Comparison of ENCODE assay signal across 8 cellular contexts in the genomic region with DNA sequence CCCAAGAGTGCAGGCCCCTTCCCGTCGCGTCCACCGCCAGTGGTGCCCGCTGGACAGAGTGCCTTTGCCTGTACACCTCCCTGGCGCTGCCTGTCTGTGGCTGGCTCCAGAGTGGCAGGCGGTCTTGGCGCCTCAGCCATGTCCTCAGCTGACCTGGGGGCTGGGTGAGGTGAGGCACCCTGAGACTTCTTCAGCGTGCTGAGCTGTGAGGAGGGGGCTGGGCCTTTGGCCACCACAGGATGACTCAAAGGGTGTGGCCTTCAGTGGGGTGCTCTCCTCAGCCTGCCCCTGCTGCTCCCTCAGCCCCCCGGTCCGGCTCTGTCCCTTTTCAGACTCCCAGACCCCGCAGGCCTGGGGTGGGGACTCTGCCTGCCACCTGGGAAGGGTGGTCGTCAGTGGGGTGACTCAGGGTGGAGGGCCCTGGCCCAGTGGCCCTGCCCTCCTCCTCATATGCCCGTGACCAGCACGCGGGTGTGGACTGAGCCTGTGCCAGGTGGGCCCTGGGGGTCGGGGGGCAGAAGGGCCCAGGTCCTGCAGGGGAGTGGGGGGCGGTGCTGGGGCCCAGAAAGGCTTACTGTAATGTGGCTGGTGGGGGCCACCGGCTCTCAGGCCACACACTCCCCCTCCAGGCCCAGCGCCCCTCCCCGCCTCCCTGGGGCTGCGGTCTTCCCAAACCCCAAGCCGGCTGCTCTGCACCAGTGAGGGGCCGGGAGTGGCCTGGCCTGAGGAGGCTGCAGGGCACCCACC. TPM values are rescaled to one million over a fixed set of nuclear protein-coding genes. Genes with fewer than 3 reads are reported as not detected.
A peak's percentile ranks its signal among the peaks of the same experiment; 100 is the strongest.
DNase-seq lines count a peak whose midpoint lies in the region; ATAC-seq and TF ChIP-seq lines count a peak whose summit lies in the region.

No MANE protein-coding gene starts in this region.

- H3K27ac ChIP-seq in WERI-Rb-1 (peak overlapping the region; percentile 67), trophoblast cell (ENCODE audit: low read depth, low read length) (no peak overlapping the region)

- peak overlapping the region; percentile 42 for H3K4me3 ChIP-seq in WERI-Rb-1 (ENCODE audit: low read depth, low read length)
- peak overlapping the region; percentile 41 for H3K4me3 ChIP-seq in fibroblast of mammary gland (ENCODE audit: control insufficient read depth, low read depth, low read length)
- no peak overlapping the region for H3K4me3 ChIP-seq in trophoblast cell (ENCODE audit: low read depth, low read length)

- H3K4ac ChIP-seq in trophoblast cell (ENCODE audit: low read depth, low read length) = peak overlapping the region; percentile 12

- peaks cover 7 to 14% of the 10 kb centered on the region in 2 experiments for H3K4me1 ChIP-seq in trophoblast cell (ENCODE audit: control insufficient read depth in 1 of 2, insufficient read depth in 2 of 2, low read length in 2 of 2)

- peak; percentile 2 for ATAC-seq in activated CD4-positive, alpha-beta T cell treated with anti-CD3 and anti-CD28 coated beads for 36 hours
- no peak for ATAC-seq in HG03139 (IDR thresholded peaks at IDR 0.05; ENCODE audit: unreplicated experiment)

- H4K8ac ChIP-seq in trophoblast cell (ENCODE audit: low read depth, low read length) = no peak overlapping the region

- H3K27me3 ChIP-seq in WERI-Rb-1 (ENCODE audit: insufficient read depth, low read depth, severe bottlenecking) (peaks cover 4% of the 10 kb centered on the region), trophoblast cell (ENCODE audit: insufficient read depth, low read length) (no peaks in the 10 kb centered on the region)

- intact Hi-C loops in activated CD4-positive, alpha-beta T cell treated with anti-CD3 and anti-CD28 coated beads for 36 hours (cut with DNase I, micrococcal nuclease) = loop anchor here in 1 of 2 experiments (5.0 to 10.0 kb wide), 2 partner anchors 83 to 260 kb away; no protein-coding TSS in a partner anchor

- H2AFZ ChIP-seq in trophoblast cell (ENCODE audit: insufficient read depth, low read length, poor library complexity) = no peak overlapping the region

- no peaks in the 10 kb centered on the region for H3K36me3 ChIP-seq in WERI-Rb-1
- H3K36me3 ChIP-seq in trophoblast cell (ENCODE audit: control insufficient read depth in 1 of 2, insufficient read depth in 2 of 2, low read length in 2 of 2) = no peaks in the 10 kb centered on the region

- H3K9me3 Mint-ChIP-seq in activated CD4-positive, alpha-beta T cell treated with anti-CD3 and anti-CD28 coated beads for 36 hours (ENCODE audit: low read depth) = no peaks in the 10 kb centered on the region

- H3K14ac ChIP-seq in trophoblast cell (ENCODE audit: low read length) = no peak overlapping the region

- H3K23ac ChIP-seq in trophoblast cell (ENCODE audit: low read length) = no peak overlapping the region

- POLR2A ChIA-PET in activated CD4-positive, alpha-beta T cell treated with anti-CD3 and anti-CD28 coated beads for 36 hours (lab: Charles Lee) = interaction anchor here (0.6 kb wide), 1 partner anchor 29 kb away, joined by 3 read pairs; no protein-coding TSS in a partner anchor

- CTCF ChIA-PET in activated CD4-positive, alpha-beta T cell treated with anti-CD3 and anti-CD28 coated beads for 36 hours (lab: Charles Lee) = interaction anchor here (2.3 kb wide), 1 partner anchor 96 kb away, joined by 15 read pairs; no protein-coding TSS in a partner anchor

- TF ChIP-seq CTCF in WERI-Rb-1 (IDR thresholded peaks at IDR 0.05; ENCODE audit: low read depth, low read length) = no peak
- no peak for TF ChIP-seq CTCF in fibroblast of mammary gland (conservative IDR thresholded peaks at IDR 0.05; ENCODE audit: control insufficient read depth, insufficient read depth, low read depth, low read length)

- H3K36me3 Mint-ChIP-seq in activated CD4-positive, alpha-beta T cell treated with anti-CD3 and anti-CD28 coated beads for 36 hours (ENCODE audit: low read depth) = peaks cover 3% of the 10 kb centered on the region

- H3K4me1 Mint-ChIP-seq in activated CD4-positive, alpha-beta T cell treated with anti-CD3 and anti-CD28 coated beads for 36 hours = peaks cover 52% of the 10 kb centered on the region

- H4K91ac ChIP-seq in trophoblast cell (ENCODE audit: low read depth, low read length) = peak overlapping the region; percentile 32

- WGBS in trophoblast cell (ENCODE audit: extremely low coverage, insufficient coverage, insufficient read length) = no CpG with 5 or more reads among the region's 24 CpGs

- H3K4me2 ChIP-seq in trophoblast cell (ENCODE audit: low read length) = no peak overlapping the region

- H2BK12ac ChIP-seq in trophoblast cell (ENCODE audit: low read length) = no peak overlapping the region

- no peak overlapping the region for H2AK5ac ChIP-seq in trophoblast cell (ENCODE audit: low read length)

- H4K12ac ChIP-seq in trophoblast cell (ENCODE audit: low read depth, low read length) = no peak overlapping the region

- no peaks in the 10 kb centered on the region for H3K27me3 Mint-ChIP-seq in activated CD4-positive, alpha-beta T cell treated with anti-CD3 and anti-CD28 coated beads for 36 hours

- H3K9ac ChIP-seq in trophoblast cell (ENCODE audit: low read length) = no peak overlapping the region

- no peak overlapping the region for H2BK120ac ChIP-seq in trophoblast cell (ENCODE audit: insufficient read depth, low read length, poor library complexity)

- H3K27ac Mint-ChIP-seq in activated CD4-positive, alpha-beta T cell treated with anti-CD3 and anti-CD28 coated beads for 36 hours = peak overlapping the region; percentile 75

- H2BK5ac ChIP-seq in trophoblast cell (ENCODE audit: low read depth, low read length, poor library complexity) = no peak overlapping the region

- no peak overlapping the region for H3K18ac ChIP-seq in trophoblast cell (ENCODE audit: low read length)

- H3K9me3 ChIP-seq in WERI-Rb-1 (ENCODE audit: severe bottlenecking) (no peaks in the 10 kb centered on the region), trophoblast cell (ENCODE audit: insufficient read depth, low read depth, low read length) (no peaks in the 10 kb centered on the region)

- H3K4me3 Mint-ChIP-seq in activated CD4-positive, alpha-beta T cell treated with anti-CD3 and anti-CD28 coated beads for 36 hours = peak overlapping the region; percentile 66

- H3K79me2 ChIP-seq in trophoblast cell (ENCODE audit: control insufficient read depth, insufficient read depth, low read length, poor library complexity) = no peaks in the 10 kb centered on the region

- DNase-seq in activated CD4-positive, alpha-beta T cell treated with anti-CD3 and anti-CD28 coated beads for 36 hours = peak; percentile 68
- no peak for DNase-seq in activated CD4-positive, alpha-beta T cell treated with anti-CD3 and anti-CD28 coated beads, Interleukin-2, amount 50 U/mL, for 4 hours
- DNase-seq in WERI-Rb-1 = peak; percentile 91
- DNase-seq in fibroblast of mammary gland (ENCODE audit: low read depth) = peak; percentile 69
- no peak for DNase-seq in trophoblast cell
- DNase-seq in NCI-H1092 treated with DMSO at 0.1 percent for 48 hours (lab: John Stamatoyannopoulos, UW) = no peak
- DNase-seq in SHP77 treated with DMSO at 0.1 percent for 48 hours (lab: John Stamatoyannopoulos, UW) = no peak

- H3K79me1 ChIP-seq in trophoblast cell (ENCODE audit: low read length) = peaks cover 8% of the 10 kb centered on the region

RNA-seq across cellular contexts. Expression of a gene that starts 15.9 kb away (rescaled TPM):
- 10 to 100 TPM; 15.2 to 16.4 TPM for total RNA-seq in activated CD4-positive, alpha-beta T cell treated with anti-CD3 and anti-CD28 coated beads for 36 hours
- 42.2 and 46.8 TPM in 2 replicates for polyA plus RNA-seq in trophoblast cell (2013)

RNA-seq across cellular contexts. Expression of a gene that starts 16.1 kb away (rescaled TPM):
- total RNA-seq in activated CD4-positive, alpha-beta T cell treated with anti-CD3 and anti-CD28 coated beads for 36 hours = 10 to 100 TPM; 13.6 to 13.7 TPM
- 22.3 and 22.8 TPM in 2 replicates for polyA plus RNA-seq in trophoblast cell (2013)

RNA-seq across cellular contexts. Expression of a gene that starts 26.3 kb away (rescaled TPM):
- 100 to 1,000 TPM; 127 to 165 TPM for total RNA-seq in activated CD4-positive, alpha-beta T cell treated with anti-CD3 and anti-CD28 coated beads for 36 hours
- 66.6 and 72.8 TPM in 2 replicates for polyA plus RNA-seq in trophoblast cell (2013)

Comparison
In these comparisons a context has a peak if more than half of its experiments do, and no peak if none do; other contexts are left out.
1. DNase-seq: peak in activated CD4-positive, alpha-beta T cell treated with anti-CD3 and anti-CD28 coated beads for 36 hours (single experiment), WERI-Rb-1 (single experiment) and fibroblast of mammary gland (single experiment); none in activated CD4-positive, alpha-beta T cell treated with anti-CD3 and anti-CD28 coated beads, Interleukin-2, amount 50 U/mL, for 4 hours (0 of 2), trophoblast cell (0 of 2), NCI-H1092 treated with DMSO at 0.1 percent for 48 hours (single experiment) and SHP77 treated with DMSO at 0.1 percent for 48 hours (single experiment).